Comparison of ENCODE assay signal across 11 cellular contexts in genomic region chr11:65594991-65595920, GRCh38. TPM values are rescaled to one million over a fixed set of nuclear protein-coding genes. Genes with fewer than 3 reads are reported as not detected.
DNase-seq lines count a peak whose midpoint lies in the region; ATAC-seq and TF ChIP-seq lines count a peak whose summit lies in the region.
"Had no signal": no experiment of that assay in that cellular context is flagged by ENCODE, and none has a peak within 500 bp of the region (broad histone marks: within the 10 kb centered on the region; RNA-seq: fewer than 3 reads in every experiment).

A gene with protein sequence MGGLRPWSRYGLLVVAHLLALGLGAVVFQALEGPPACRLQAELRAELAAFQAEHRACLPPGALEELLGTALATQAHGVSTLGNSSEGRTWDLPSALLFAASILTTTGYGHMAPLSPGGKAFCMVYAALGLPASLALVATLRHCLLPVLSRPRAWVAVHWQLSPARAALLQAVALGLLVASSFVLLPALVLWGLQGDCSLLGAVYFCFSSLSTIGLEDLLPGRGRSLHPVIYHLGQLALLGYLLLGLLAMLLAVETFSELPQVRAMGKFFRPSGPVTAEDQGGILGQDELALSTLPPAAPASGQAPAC (minus strand): TSS chr11:65595800. CDS start chr11:65595772, 28 bp downstream.

- ATAC-seq in CD4-positive, alpha-beta T cell (ENCODE audit: poor library complexity), result no peak
- ATAC-seq in central memory CD8-positive, alpha-beta T cell (replicated peaks; ENCODE audit: extremely low read depth, poor library complexity, severe bottlenecking), result peak; percentile 28
- ATAC-seq in psoas muscle, result peak in 3 of 4 donors; percentile 2 to 9 (median 8)
- ATAC-seq in GM19455 (IDR thresholded peaks at IDR 0.05; ENCODE audit: unreplicated experiment), result no peak
- no peak for ATAC-seq in GM21447 (IDR thresholded peaks at IDR 0.05; ENCODE audit: unreplicated experiment)

- H2BK20ac ChIP-seq in H9 (ENCODE audit: low read depth, low read length, poor library complexity, severe bottlenecking), result no peak within 1 kb of the TSS

- no peak within 1 kb of the TSS for H2BK12ac ChIP-seq in H9 (ENCODE audit: insufficient read length, low read depth, low read length)

- no peaks in the 10 kb centered on the region for H3K23me2 ChIP-seq in H9 (ENCODE audit: insufficient read length, low read depth, low read length, poor library complexity, severe bottlenecking)

- no peaks in the 10 kb centered on the region for H3K9me3 ChIP-seq in CD4-positive, alpha-beta T cell (ENCODE audit: control insufficient read depth, low read length)
- H3K9me3 ChIP-seq in psoas muscle (no peaks in the 10 kb centered on the region), H9 (ENCODE audit: control insufficient read depth, low read depth, low read length) (no peaks in the 10 kb centered on the region)
- H3K9me3 ChIP-seq: breast epithelium had no signal

- H2BK15ac ChIP-seq in H9 (ENCODE audit: low read depth, low read length), result no peak within 1 kb of the TSS

- peaks cover 4 to 62% of the 10 kb centered on the region in 2 donors for H3K36me3 ChIP-seq in psoas muscle (ENCODE audit: insufficient read depth in 1 of 2, low read depth in 1 of 2)
- H3K36me3 ChIP-seq: breast epithelium had no signal

- H3K4me1 ChIP-seq in psoas muscle, result peaks cover 36% of the 10 kb centered on the region
- H3K4me1 ChIP-seq in H9 (ENCODE audit: insufficient read depth, low read length), result no peaks in the 10 kb centered on the region; the same call in 1 of the 2 replicates

- intact Hi-C loops in CD4-positive, alpha-beta T cell (cut with DNase I, micrococcal nuclease), result no loop called here
- intact Hi-C loops in psoas muscle (cut with DNase I), result no loop called here

- no peak within 1 kb of the TSS for H3K4ac ChIP-seq in H9 (ENCODE audit: low read depth, low read length)

- TF ChIP-seq CTCF in CD4-positive, alpha-beta T cell (IDR thresholded peaks at IDR 0.05), result no peak
- TF ChIP-seq CTCF in HFFc6 (IDR thresholded peaks at IDR 0.05) (no peak), psoas muscle (IDR thresholded peaks at IDR 0.05) (no peak), H9 (conservative IDR thresholded peaks at IDR 0.05) (no peak)

- H3T11ph ChIP-seq in H9 (ENCODE audit: low read length), result no peak within 1 kb of the TSS

- H3K27ac ChIP-seq in CD4-positive, alpha-beta T cell (ENCODE audit: low read depth, low read length), result peak within 1 kb of the TSS; percentile 41
- H3K27ac ChIP-seq in psoas muscle, result peak within 1 kb of the TSS; percentile 30
- H3K27ac ChIP-seq in H9 (ENCODE audit: insufficient read length, low read depth, low read length), result no peak within 1 kb of the TSS
- H3K27ac ChIP-seq: HL-60 had no signal

- no peak within 1 kb of the TSS for H3K4me2 ChIP-seq in H9 (ENCODE audit: insufficient read depth, insufficient read length, low read length)
- H3K4me2 ChIP-seq: smooth muscle cell had no signal

- H4K5ac ChIP-seq in H9 (ENCODE audit: insufficient read length, low read depth, low read length), result no peak within 1 kb of the TSS

- H3K27me3 ChIP-seq in CD4-positive, alpha-beta T cell (ENCODE audit: control insufficient read depth, insufficient read depth, low read length), result no peaks in the 10 kb centered on the region
- H3K27me3 ChIP-seq in psoas muscle (ENCODE audit: insufficient read depth in 3 of 3, low read length in 2 of 3), result no peaks in the 10 kb centered on the region
- no peaks in the 10 kb centered on the region; the same call in 1 of the 2 replicates for H3K27me3 ChIP-seq in H9 (ENCODE audit: insufficient read depth, low read length)
- H3K27me3 ChIP-seq: breast epithelium had no signal

- WGBS in psoas muscle, 3 donors, result 58 to 60% (median 60%) methylated on average over 13 to 14 of the region's 14 CpGs
- WGBS in H9 (ENCODE audit: extremely low coverage, insufficient read length, low lambda C conversion rate), result no CpG with 5 or more reads among the region's 14 CpGs

- H3K4me3 Mint-ChIP-seq in CD4-positive, alpha-beta T cell, result no peak within 1 kb of the TSS
- no peak within 1 kb of the TSS for H3K4me3 Mint-ChIP-seq in HFFc6
- no peak within 1 kb of the TSS for H3K4me3 Mint-ChIP-seq in central memory CD8-positive, alpha-beta T cell
- H3K4me3 Mint-ChIP-seq in H9, result no peak within 1 kb of the TSS; a peak in 1 of 5 replicates

- no peaks in the 10 kb centered on the region for H3K79me2 ChIP-seq in H9 (ENCODE audit: insufficient read depth, low read length)

- DNase-seq in CD4-positive, alpha-beta T cell, result no peak
- DNase-seq in HFFc6 (no peak), psoas muscle (peak in 1 of 2 donors; percentile 59), H9 (no peak)
- DNase-seq in central memory CD8-positive, alpha-beta T cell (ENCODE audit: low spot score in 2 of 2), result no peak
- DNase-seq: T-helper 9 cell had no signal

- H2BK5ac ChIP-seq in H9 (ENCODE audit: insufficient read length, low read length), result no peak within 1 kb of the TSS

- H4K8ac ChIP-seq in H9 (replicated peaks; ENCODE audit: insufficient read length, low read depth, low read length), result no peak within 1 kb of the TSS

- peaks cover 15% of the 10 kb centered on the region for H3K4me1 Mint-ChIP-seq in CD4-positive, alpha-beta T cell (ENCODE audit: low read depth)
- H3K4me1 Mint-ChIP-seq in HFFc6 (ENCODE audit: low read depth) (no peaks in the 10 kb centered on the region), H9 (peaks cover 8 to 12% of the 10 kb centered on the region in 2 experiments)
- H3K4me1 Mint-ChIP-seq in central memory CD8-positive, alpha-beta T cell, result peaks cover 12% of the 10 kb centered on the region

- CTCF ChIA-PET in CD4-positive, alpha-beta T cell (lab: Charles Lee), result interaction anchor here (1.1 to 3.9 kb wide), 5 partner anchors 8 to 70 kb away, joined by 3 to 48 read pairs (median 6); partner anchors contain the start of genes SCYL1 and ZNRD2

- H3K9me3 Mint-ChIP-seq in CD4-positive, alpha-beta T cell, result no peaks in the 10 kb centered on the region
- H3K9me3 Mint-ChIP-seq in HFFc6, result no peaks in the 10 kb centered on the region
- H3K9me3 Mint-ChIP-seq in central memory CD8-positive, alpha-beta T cell, result no peaks in the 10 kb centered on the region
- no peaks in the 10 kb centered on the region for H3K9me3 Mint-ChIP-seq in H9

- POLR2A ChIA-PET in CD4-positive, alpha-beta T cell (lab: Charles Lee), result interaction anchor here (2.2 to 4.7 kb wide), 4 partner anchors 19 to 55 kb away, joined by 10 to 23 read pairs (median 14); partner anchors contain the start of genes EHBP1L1, FAM89B and PCNX3

- H3K79me1 ChIP-seq in H9 (ENCODE audit: insufficient read depth, low read depth, low read length, poor library complexity, severe bottlenecking), result no peaks in the 10 kb centered on the region

- H3K4me3 ChIP-seq in psoas muscle, result no peak within 1 kb of the TSS
- H3K4me3 ChIP-seq: breast epithelium, smooth muscle cell had no signal

- no peaks in the 10 kb centered on the region for H4K20me1 ChIP-seq in H9 (ENCODE audit: control insufficient read depth, insufficient read depth, insufficient read length)

- H3K9ac ChIP-seq in H9 (ENCODE audit: extremely low read depth, insufficient read length, low read length), result no peak within 1 kb of the TSS

- H2AK5ac ChIP-seq in H9 (ENCODE audit: insufficient read length, low read length), result no peak within 1 kb of the TSS

- no peak within 1 kb of the TSS for H3K23ac ChIP-seq in H9 (ENCODE audit: insufficient read length, low read depth, low read length)

- H3K27me3 Mint-ChIP-seq in CD4-positive, alpha-beta T cell, result no peaks in the 10 kb centered on the region
- peaks cover 4% of the 10 kb centered on the region; the same call in 1 of the 2 replicates for H3K27me3 Mint-ChIP-seq in HFFc6 (ENCODE audit: insufficient read depth)
- H3K27me3 Mint-ChIP-seq in central memory CD8-positive, alpha-beta T cell, result no peaks in the 10 kb centered on the region
- peaks cover 33% of the 10 kb centered on the region for H3K27me3 Mint-ChIP-seq in H9 (ENCODE audit: low read depth)

- no peak within 1 kb of the TSS for H3K18ac ChIP-seq in H9 (ENCODE audit: insufficient read length, low read depth, low read length)

- H3K36me3 Mint-ChIP-seq in CD4-positive, alpha-beta T cell (ENCODE audit: low read depth), result peaks cover 45% of the 10 kb centered on the region
- H3K36me3 Mint-ChIP-seq in HFFc6 (ENCODE audit: low read depth), result peaks cover 4% of the 10 kb centered on the region; the same call in 1 of the 2 replicates
- H3K36me3 Mint-ChIP-seq in central memory CD8-positive, alpha-beta T cell (ENCODE audit: insufficient read depth), result peaks cover 20% of the 10 kb centered on the region
- H3K36me3 Mint-ChIP-seq in H9 (ENCODE audit: insufficient read depth in 1 of 3, low read depth in 3 of 3), result peaks cover 4 to 19% (median 10%) of the 10 kb centered on the region in 3 experiments; a peak in 6 of 7 replicates

- no peak within 1 kb of the TSS for H4K91ac ChIP-seq in H9 (ENCODE audit: insufficient read length, low read depth, low read length)

- no peak within 1 kb of the TSS for H2BK120ac ChIP-seq in H9 (ENCODE audit: low read depth, low read length, poor library complexity, severe bottlenecking)

- no peak within 1 kb of the TSS for H3K14ac ChIP-seq in H9 (ENCODE audit: insufficient read depth, low read length)

- H3K56ac ChIP-seq in H9 (ENCODE audit: insufficient read length, low read depth, low read length), result no peak within 1 kb of the TSS

- no peak within 1 kb of the TSS for H3K27ac Mint-ChIP-seq in CD4-positive, alpha-beta T cell
- H3K27ac Mint-ChIP-seq in HFFc6 (peak within 1 kb of the TSS; percentile 2; the same call in 1 of the 2 replicates), H9 (no peak within 1 kb of the TSS)
- H3K27ac Mint-ChIP-seq in central memory CD8-positive, alpha-beta T cell (ENCODE audit: low read depth), result peak within 1 kb of the TSS; percentile 56

- no peak within 1 kb of the TSS for H2AFZ ChIP-seq in H9 (ENCODE audit: low read length)

RNA-seq across cellular contexts. Expression of the gene that starts here (rescaled TPM):
- total RNA-seq in CD4-positive, alpha-beta T cell, result 1 to 10 TPM; 4.9 to 5.0 TPM
- under 1 TPM in 3 of 6 experiments, not detected in 3; 0.16 to 0.31 (median 0.30) TPM for total RNA-seq in HFFc6 (2021; fragmentation: NEBNext Ultra II Directional; extraction: Animal tissue kit (Norgen Biotek cat#: 25700))
- under 1 TPM in 3 of 4 donors, not detected in 1; 0.19 to 0.56 (median 0.27) TPM for total RNA-seq in psoas muscle
- 1 to 10 TPM in 1 of 3 donors, under 1 TPM in 2; 0.22 to 1.4 (median 0.99) TPM for polyA plus RNA-seq in psoas muscle
- 1.8 and 2.8 TPM in 2 replicates for total RNA-seq in H9 (2021)
- total RNA-seq: smooth muscle cell had no signal
- polyA plus RNA-seq: smooth muscle cell had no signal

Comparison
In these comparisons a context has a peak if more than half of its experiments do, and no peak if none do; other contexts are left out.
1. ATAC-seq: peak in central memory CD8-positive, alpha-beta T cell (single experiment) and psoas muscle (3 of 4); none in CD4-positive, alpha-beta T cell (single experiment), GM19455 (single experiment) and GM21447 (single experiment).
2. H3K27ac Mint-ChIP-seq: peak in HFFc6 (single experiment) and central memory CD8-positive, alpha-beta T cell (single experiment); none in CD4-positive, alpha-beta T cell (single experiment) and H9 (0 of 3).